ENCODE assay signal across 1 cellular context in the genomic region with DNA sequence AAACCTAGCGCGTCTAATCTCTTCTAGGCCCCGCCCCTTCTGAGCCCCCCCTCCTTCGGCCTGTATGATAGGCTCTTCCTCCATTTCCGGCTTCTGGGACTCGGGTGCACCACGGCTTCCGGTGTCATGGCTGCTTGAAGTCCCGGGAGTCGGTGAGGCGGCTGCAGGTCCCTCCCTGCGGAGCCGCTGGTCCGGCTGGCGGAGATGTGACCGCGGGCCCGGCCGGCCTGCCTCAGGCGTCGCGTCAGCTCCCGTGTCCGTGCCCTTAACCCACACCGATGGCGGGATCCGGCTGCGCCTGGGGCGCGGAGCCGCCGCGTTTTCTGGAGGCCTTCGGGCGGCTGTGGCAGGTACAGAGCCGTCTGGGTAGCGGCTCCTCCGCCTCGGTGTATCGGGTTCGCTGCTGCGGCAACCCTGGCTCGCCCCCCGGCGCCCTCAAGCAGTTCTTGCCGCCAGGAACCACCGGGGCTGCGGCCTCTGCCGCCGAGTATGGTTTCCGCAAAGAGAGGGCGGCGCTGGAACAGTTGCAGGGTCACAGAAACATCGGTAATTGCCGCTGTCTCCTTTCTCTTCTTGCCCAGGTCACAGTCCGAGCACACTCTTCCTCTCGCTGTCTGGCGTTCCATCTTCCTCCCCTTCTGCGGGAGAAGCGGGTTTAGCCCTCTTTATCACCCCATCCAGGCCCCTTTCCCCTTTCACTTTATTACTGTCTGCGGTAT.
TF ChIP-seq lines count a peak whose summit lies in the region.

A gene with protein sequence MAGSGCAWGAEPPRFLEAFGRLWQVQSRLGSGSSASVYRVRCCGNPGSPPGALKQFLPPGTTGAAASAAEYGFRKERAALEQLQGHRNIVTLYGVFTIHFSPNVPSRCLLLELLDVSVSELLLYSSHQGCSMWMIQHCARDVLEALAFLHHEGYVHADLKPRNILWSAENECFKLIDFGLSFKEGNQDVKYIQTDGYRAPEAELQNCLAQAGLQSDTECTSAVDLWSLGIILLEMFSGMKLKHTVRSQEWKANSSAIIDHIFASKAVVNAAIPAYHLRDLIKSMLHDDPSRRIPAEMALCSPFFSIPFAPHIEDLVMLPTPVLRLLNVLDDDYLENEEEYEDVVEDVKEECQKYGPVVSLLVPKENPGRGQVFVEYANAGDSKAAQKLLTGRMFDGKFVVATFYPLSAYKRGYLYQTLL (plus strand): TSS at position 96 of the 719 bp plus-strand sequence. CDS start 183 bp downstream, at position 279.

TF ChIP-seq in H1, 55 proteins besides CTCF, POLR2A, EP300 and RAD21:
- TF ChIP-seq KDM5A (IDR thresholded peaks at IDR 0.05; ENCODE audit: low read length), result peak; percentile 97
- no peak for TF ChIP-seq MAFK (IDR thresholded peaks at IDR 0.05; ENCODE audit: low read depth, low read length)
- TF ChIP-seq TAF7 (optimal IDR thresholded peaks at IDR 0.05; ENCODE audit: borderline replicate concordance, low read depth, low read length), result peak; percentile 69
- no peak for TF ChIP-seq JUND (IDR thresholded peaks at IDR 0.05; ENCODE audit: low read length)
- TF ChIP-seq POLR2AphosphoS5 (IDR thresholded peaks at IDR 0.05; ENCODE audit: low read depth, low read length), result peak; percentile 73
- TF ChIP-seq SIX5 (IDR thresholded peaks at IDR 0.05; ENCODE audit: low read depth, low read length), result no peak
- TF ChIP-seq SIN3A (conservative IDR thresholded peaks at IDR 0.05 in 1 of 2, IDR thresholded peaks at IDR 0.05 in 1 of 2; ENCODE audit: low read depth in 1 of 2, low read length in 2 of 2), result peak in 1 of 2 experiments; percentile 49; a peak in 1 of 4 replicates
- TF ChIP-seq HDAC2 (IDR thresholded peaks at IDR 0.05; ENCODE audit: borderline replicate concordance in 1 of 2, low read depth in 2 of 2, low read length in 2 of 2), result 0 out of 4 replicates have a peak, but pooled peaks of 1 of the 2 experiments have one; percentile 76
- TF ChIP-seq PHF8 (conservative IDR thresholded peaks at IDR 0.05; ENCODE audit: low read depth, low read length), result peak; percentile 93
- TF ChIP-seq CHD2 (IDR thresholded peaks at IDR 0.05; ENCODE audit: low read length), result no peak
- no peak for TF ChIP-seq HDAC6 (IDR thresholded peaks at IDR 0.05; ENCODE audit: low read depth, low read length)
- peak; percentile 87; the same call in 1 of the 2 replicates for TF ChIP-seq GABPA (IDR thresholded peaks at IDR 0.05; ENCODE audit: borderline replicate concordance, insufficient read depth, low read length)
- peak; percentile 66; the same call in 1 of the 2 replicates for TF ChIP-seq SP1 (IDR thresholded peaks at IDR 0.05; ENCODE audit: low read depth, low read length)
- peak; percentile 86 for TF ChIP-seq TBP (IDR thresholded peaks at IDR 0.05; ENCODE audit: low read depth, low read length)
- TF ChIP-seq CHD1 (IDR thresholded peaks at IDR 0.05; ENCODE audit: low read depth, low read length), result no peak
- TF ChIP-seq TAF1 (IDR thresholded peaks at IDR 0.05; ENCODE audit: low read depth, low read length), result peak; percentile 88
- TF ChIP-seq SIRT6 (IDR thresholded peaks at IDR 0.05; ENCODE audit: low read length), result no peak
- TF ChIP-seq RBBP5 (IDR thresholded peaks at IDR 0.05; ENCODE audit: borderline replicate concordance, low read depth, low read length), result peak; percentile 96; the same call in 1 of the 2 replicates
- peak; percentile 87 for TF ChIP-seq ASH2L (IDR thresholded peaks at IDR 0.05; ENCODE audit: low read length)
- no peak for TF ChIP-seq TCF12 (IDR thresholded peaks at IDR 0.05; ENCODE audit: low read depth, low read length)
- TF ChIP-seq FOSL1 (IDR thresholded peaks at IDR 0.05; ENCODE audit: insufficient read depth, low read depth, low read length), result no peak
- no peak for TF ChIP-seq POU5F1 (IDR thresholded peaks at IDR 0.05; ENCODE audit: low read depth, low read length)
- no peak for TF ChIP-seq CEBPB (IDR thresholded peaks at IDR 0.05; ENCODE audit: low read depth, low read length)
- no peak for TF ChIP-seq CBX8 (IDR thresholded peaks at IDR 0.05; ENCODE audit: borderline replicate concordance, low read depth, low read length)
- TF ChIP-seq, protein P1, sequence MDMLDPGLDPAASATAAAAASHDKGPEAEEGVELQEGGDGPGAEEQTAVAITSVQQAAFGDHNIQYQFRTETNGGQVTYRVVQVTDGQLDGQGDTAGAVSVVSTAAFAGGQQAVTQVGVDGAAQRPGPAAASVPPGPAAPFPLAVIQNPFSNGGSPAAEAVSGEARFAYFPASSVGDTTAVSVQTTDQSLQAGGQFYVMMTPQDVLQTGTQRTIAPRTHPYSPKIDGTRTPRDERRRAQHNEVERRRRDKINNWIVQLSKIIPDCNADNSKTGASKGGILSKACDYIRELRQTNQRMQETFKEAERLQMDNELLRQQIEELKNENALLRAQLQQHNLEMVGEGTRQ (IDR thresholded peaks at IDR 0.05; ENCODE audit: low read length), result no peak
- peak; percentile 96 for TF ChIP-seq YY1 (IDR thresholded peaks at IDR 0.05; ENCODE audit: low read depth, low read length)
